ENCODE assay signal across 10 cellular contexts in the genomic region with DNA sequence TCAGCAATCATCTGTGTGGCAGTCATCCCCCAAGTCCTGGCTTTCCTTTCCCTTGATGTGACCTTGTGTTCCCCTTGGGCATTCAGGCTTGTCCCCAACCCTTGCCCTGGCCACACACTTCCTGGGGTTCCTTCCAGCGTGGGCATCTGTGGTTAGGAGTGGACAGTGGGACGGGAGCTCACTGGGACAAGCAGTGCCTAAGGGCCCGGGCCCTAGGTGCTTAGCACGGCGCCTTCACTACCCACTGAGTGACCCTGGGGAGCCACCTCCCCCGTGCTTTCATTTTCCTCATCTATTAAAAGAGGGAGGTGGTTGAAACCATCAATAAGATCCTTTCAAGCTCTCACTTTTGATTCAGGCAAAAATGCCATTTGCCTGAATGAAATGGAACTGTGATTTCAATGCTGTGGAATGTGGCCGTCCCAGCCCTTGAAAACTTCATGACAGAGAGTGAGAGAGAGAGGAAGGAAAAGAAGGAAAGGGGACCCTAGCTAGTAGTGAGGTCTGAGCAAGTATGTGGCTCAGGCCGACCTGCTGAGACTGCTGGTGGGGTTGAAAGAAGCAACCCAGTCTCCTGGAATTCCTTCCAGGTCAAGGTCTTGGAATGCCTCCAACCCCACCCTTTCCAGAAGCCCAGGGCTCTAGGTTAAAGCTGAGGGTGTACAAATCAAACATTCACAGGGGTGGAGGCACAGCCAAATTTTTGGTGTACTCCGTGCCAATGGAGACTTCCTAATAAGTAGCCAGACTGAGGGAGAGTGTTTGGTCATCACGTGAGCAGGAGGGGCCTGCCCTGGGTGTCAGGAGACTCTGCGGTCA.
DNase-seq lines count a peak whose midpoint lies in the region; ATAC-seq, FAIRE-seq and TF ChIP-seq lines count a peak whose summit lies in the region.
"Had no signal": no experiment of that assay in that cellular context is flagged by ENCODE, and none has a peak within 500 bp of the region (broad histone marks: within the 10 kb centered on the region; RNA-seq: fewer than 3 reads in every experiment).

No MANE protein-coding gene starts in this region.

- no peaks in the 10 kb centered on the region for H3K36me3 Mint-ChIP-seq in astrocyte (ENCODE audit: low read depth, unreplicated experiment)
- peaks cover 0 to 3% (median 0%) of the 10 kb centered on the region in 3 donors for H3K36me3 Mint-ChIP-seq in immature natural killer cell

- FAIRE-seq in astrocyte (lab: Jason Lieb, UNC) (peak; percentile 54), GM19239 (lab: Jason Lieb, UNC) (no peak)

- H3K4me2 ChIP-seq in astrocyte (ENCODE audit: low read length) = peak overlapping the region; percentile 71

- H3K9me3 Mint-ChIP-seq in astrocyte (ENCODE audit: unreplicated experiment) = peaks cover 4% of the 10 kb centered on the region
- peaks cover 0 to 7% (median 2%) of the 10 kb centered on the region in 6 donors for H3K9me3 Mint-ChIP-seq in immature natural killer cell

- peak overlapping the region; percentile 37 for H3K9ac ChIP-seq in astrocyte (ENCODE audit: low read length)

- H3K79me2 ChIP-seq in astrocyte (ENCODE audit: insufficient read depth, low read length) = no peaks in the 10 kb centered on the region

- in situ Hi-C loops in gastrocnemius medialis (cut with MboI; ENCODE audit: low sequenced_read_pairs in 4 of 4) = no loop called here

- peaks cover 23% of the 10 kb centered on the region for H3K4me1 Mint-ChIP-seq in astrocyte (ENCODE audit: low read depth, unreplicated experiment)
- H3K4me1 Mint-ChIP-seq in immature natural killer cell = no peaks in the 10 kb centered on the region

- no peak for TF ChIP-seq POLR2A in gastrocnemius medialis (IDR thresholded peaks at IDR 0.05)

- peak overlapping the region; percentile 74 for H2AFZ ChIP-seq in astrocyte (ENCODE audit: low read depth, low read length)

- peaks cover 24% of the 10 kb centered on the region for H3K27me3 Mint-ChIP-seq in astrocyte (ENCODE audit: low read depth, unreplicated experiment)
- peaks cover 7 to 9% (median 8%) of the 10 kb centered on the region in 3 donors for H3K27me3 Mint-ChIP-seq in immature natural killer cell (ENCODE audit: low read depth in 3 of 3)

- no peak for TF ChIP-seq CTCF in astrocyte (IDR thresholded peaks at IDR 0.05; ENCODE audit: insufficient read depth, low read depth, low read length)
- TF ChIP-seq CTCF in gastrocnemius medialis (IDR thresholded peaks at IDR 0.05 in 4 of 5, conservative IDR thresholded peaks at IDR 0.05 in 1 of 5) = no peak

- peak; percentile 81 for ATAC-seq in left ventricle myocardium superior
- ATAC-seq in gastrocnemius medialis = no peak
- ATAC-seq: left colon had no signal

- no peaks in the 10 kb centered on the region for H3K9me3 ChIP-seq in astrocyte (ENCODE audit: insufficient read depth, low read depth, low read length)
- H3K9me3 ChIP-seq in gastrocnemius medialis = no peaks in the 10 kb centered on the region

- DNase-seq in GM04503 (ENCODE audit: low read depth) (peak; percentile 46), astrocyte (ENCODE audit: low read depth) (peak; percentile 68), left ventricle myocardium superior (no peak), gastrocnemius medialis (peak; percentile 33 to 42), DMS 273 treated with DMSO at 0.1 percent for 48 hours (lab: John Stamatoyannopoulos, UW) (no peak), NCI-H2029 treated with DMSO at 0.1 percent for 48 hours (lab: John Stamatoyannopoulos, UW) (no peak), immature natural killer cell (no peak), GM19239 (ENCODE audit: insufficient read length, low spot score) (no peak)
- DNase-seq: activated naive CD8-positive, alpha-beta T cell treated with anti-CD3 and anti-CD28 coated beads, Interleukin-2, amount 10 ng/mL, durations not matched to agents 7 days and 5 days; left colon had no signal

- H3K4me3 Mint-ChIP-seq in astrocyte (ENCODE audit: unreplicated experiment) (no peak overlapping the region), immature natural killer cell (no peak overlapping the region)
- H3K4me3 Mint-ChIP-seq: activated naive CD8-positive, alpha-beta T cell treated with anti-CD3 and anti-CD28 coated beads, Interleukin-2, amount 10 ng/mL, durations not matched to agents 7 days and 5 days had no signal

- peak overlapping the region; percentile 71 for H3K27ac ChIP-seq in astrocyte (ENCODE audit: low read depth, low read length)
- peak overlapping the region; percentile 46 to 68 (median 60) for H3K27ac ChIP-seq in gastrocnemius medialis

- H4K20me1 ChIP-seq in astrocyte (ENCODE audit: insufficient read depth, low read length) = no peaks in the 10 kb centered on the region

- peaks cover 29% of the 10 kb centered on the region for H3K4me1 ChIP-seq in astrocyte (ENCODE audit: insufficient read depth, low read length)
- peaks cover 29 to 39% of the 10 kb centered on the region in 2 donors for H3K4me1 ChIP-seq in gastrocnemius medialis

- H3K27ac Mint-ChIP-seq in astrocyte (ENCODE audit: unreplicated experiment) = peak overlapping the region; percentile 97
- no peak overlapping the region for H3K27ac Mint-ChIP-seq in immature natural killer cell
- H3K27ac Mint-ChIP-seq: activated naive CD8-positive, alpha-beta T cell treated with anti-CD3 and anti-CD28 coated beads, Interleukin-2, amount 10 ng/mL, durations not matched to agents 7 days and 5 days had no signal

- H3K27me3 ChIP-seq in astrocyte (ENCODE audit: insufficient read depth, low read length) (no peaks in the 10 kb centered on the region), gastrocnemius medialis (no peaks in the 10 kb centered on the region)

- no peaks in the 10 kb centered on the region for H3K36me3 ChIP-seq in astrocyte (ENCODE audit: insufficient read depth, low read length)
- H3K36me3 ChIP-seq in gastrocnemius medialis = no peaks in the 10 kb centered on the region

- H3K4me3 ChIP-seq in astrocyte (ENCODE audit: insufficient read depth, low read depth, low read length) = no peak overlapping the region
- no peak overlapping the region for H3K4me3 ChIP-seq in gastrocnemius medialis

- intact Hi-C loops in left ventricle myocardium superior (cut with micrococcal nuclease) = no loop called here
- intact Hi-C loops in gastrocnemius medialis (cut with DNase I; ENCODE audit: low total_unique reads) = loop anchor here (5.0 kb wide), 3 partner anchors 302 to 967 kb away; partner anchors contain the start of genes RPLP1, TLE3 and UACA

Comparison
In these comparisons a context has a peak if more than half of its experiments do, and no peak if none do; other contexts are left out.
1. DNase-seq: peak in GM04503 (single experiment), astrocyte (single experiment) and gastrocnemius medialis (2 of 2); none in left ventricle myocardium superior (single experiment), DMS 273 treated with DMSO at 0.1 percent for 48 hours (single experiment), NCI-H2029 treated with DMSO at 0.1 percent for 48 hours (single experiment), immature natural killer cell (0 of 3) and GM19239 (single experiment).